8 cellular contexts compared by ENCODE assay signal in the genomic region with DNA sequence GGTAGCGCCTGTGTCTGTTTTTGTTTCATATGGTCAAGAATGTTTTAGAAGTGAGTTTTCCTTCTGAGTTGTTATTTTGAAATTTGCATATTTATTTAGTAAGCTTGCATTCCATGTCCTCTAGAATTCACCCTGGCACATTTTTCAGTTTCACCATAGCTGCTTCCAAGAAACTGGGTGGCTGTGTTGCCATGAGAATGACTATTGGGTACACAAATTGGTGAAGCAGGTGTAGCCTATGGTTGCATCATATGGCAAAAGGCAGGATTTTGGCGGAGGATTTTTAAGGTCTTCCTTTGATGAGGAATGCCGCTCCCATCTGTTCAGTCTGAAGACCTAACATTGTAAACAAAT. TPM values are rescaled to one million over a fixed set of nuclear protein-coding genes. Genes with fewer than 3 reads are reported as not detected.
A peak's percentile ranks its signal among the peaks of the same experiment; 100 is the strongest.
DNase-seq lines count a peak whose midpoint lies in the region; ATAC-seq, FAIRE-seq and TF ChIP-seq lines count a peak whose summit lies in the region.

No MANE protein-coding gene starts in this region.

- in situ Hi-C loops in gastrocnemius medialis (cut with MboI; ENCODE audit: low sequenced_read_pairs in 4 of 4): no loop called here

- H3K27me3 ChIP-seq in H7 (ENCODE audit: control insufficient read depth, insufficient read depth, low read length) (no peaks in the 10 kb centered on the region), gastrocnemius medialis (no peaks in the 10 kb centered on the region)

- H3K4me1 Mint-ChIP-seq in T-cell: peaks cover 46 to 57% (median 55%) of the 10 kb centered on the region in 3 donors

- H3K4me3 Mint-ChIP-seq in T-cell: peak overlapping the region; percentile 96 to 98 (median 98)

- TF ChIP-seq CTCF in gastrocnemius medialis (IDR thresholded peaks at IDR 0.05 in 4 of 5, conservative IDR thresholded peaks at IDR 0.05 in 1 of 5): no peak

- FAIRE-seq in RCC 7860 (lab: Jason Lieb, UNC): no peak

- no peaks in the 10 kb centered on the region for H3K9me3 ChIP-seq in gastrocnemius medialis

- H3K36me3 ChIP-seq in H7 (replicated peaks; ENCODE audit: control insufficient read depth, insufficient read depth, low read length) (peaks cover 13% of the 10 kb centered on the region), gastrocnemius medialis (peaks cover 2 to 32% of the 10 kb centered on the region in 2 donors)

- POLR2A ChIA-PET in T-cell (lab: Charles Lee): interaction anchor here (0.6 to 1.7 kb wide), 3 partner anchors 11 to 190 kb away, joined by 3 to 5 read pairs (median 4); no protein-coding TSS in a partner anchor

- H3K4me3 ChIP-seq in H7 (ENCODE audit: insufficient read depth, low read depth, low read length) (peak overlapping the region; percentile 92), gastrocnemius medialis (peak overlapping the region; percentile 84 to 99 (median 93))

- DNase-seq in H7 (no peak), T-cell (no peak), fibroblast of gingiva (ENCODE audit: low read depth) (peak; percentile 66), gastrocnemius medialis (no peak), RPMI8226 (no peak), RCC 7860 (ENCODE audit: low spot score) (no peak)

- intact Hi-C loops in gastrocnemius medialis (cut with DNase I; ENCODE audit: low total_unique reads): loop anchor here (2.0 to 10.0 kb wide), 6 partner anchors 54 to 418 kb away; a partner anchor contains a TSS

- no peak for TF ChIP-seq POLR2A in gastrocnemius medialis (IDR thresholded peaks at IDR 0.05)

- ATAC-seq in T-cell (replicated peaks in 1 of 4): no peak
- peak in 1 of 2 donors; percentile 7 for ATAC-seq in gastrocnemius medialis
- ATAC-seq in HG02840 (IDR thresholded peaks at IDR 0.05; ENCODE audit: low FRiP score, unreplicated experiment): no peak
- no peak for ATAC-seq in GM19397 (IDR thresholded peaks at IDR 0.05; ENCODE audit: unreplicated experiment)

- CTCF ChIA-PET in T-cell (lab: Charles Lee): no interaction called here

- H3K27me3 Mint-ChIP-seq in T-cell: no peaks in the 10 kb centered on the region

- H3K27ac ChIP-seq in gastrocnemius medialis: peak overlapping the region; percentile 96 to 100 (median 98)

- peaks cover 30 to 38% of the 10 kb centered on the region in 2 donors for H3K4me1 ChIP-seq in gastrocnemius medialis

- H3K36me3 Mint-ChIP-seq in T-cell: peaks cover 42% of the 10 kb centered on the region

- peak overlapping the region; percentile 97 to 98 for H3K27ac Mint-ChIP-seq in T-cell

- H3K9me3 Mint-ChIP-seq in T-cell: no peaks in the 10 kb centered on the region

RNA-seq across cellular contexts. Expression of a gene that starts 1.3 kb away (rescaled TPM):
- 27.1 and 30.1 TPM in 2 replicates for total RNA-seq in H7 (2014; rRNA removed; shearing (Covaris generic))
- 100 to 1,000 TPM; 149 to 185 (median 167) TPM for total RNA-seq in T-cell
- 100 to 1,000 TPM; 110 to 281 (median 125) TPM for total RNA-seq in gastrocnemius medialis

RNA-seq across cellular contexts. Expression of a gene that starts 28.5 kb away (rescaled TPM):
- not detected in 2 replicates for total RNA-seq in H7 (2014; rRNA removed; shearing (Covaris generic))
- total RNA-seq in T-cell (under 1 TPM in 3 of 5 donors, not detected in 2; 0.18 to 0.25 (median 0.19) TPM), gastrocnemius medialis (not detected)

RNA-seq across cellular contexts. Expression of a gene that starts 56.1 kb away (rescaled TPM):
- 0.80 and 0.85 TPM in 2 replicates for total RNA-seq in H7 (2014; rRNA removed; shearing (Covaris generic))
- total RNA-seq in T-cell (100 to 1,000 TPM; 390 to 711 (median 496) TPM), gastrocnemius medialis (1 to 10 TPM; 2.5 to 9.4 (median 5.1) TPM)

Comparison
In these comparisons a context has a peak if more than half of its experiments do, and no peak if none do; other contexts are left out.
1. RNA of a gene that starts 56.1 kb away (total RNA-seq): 390 to 711 TPM in T-cell; 2.5 to 9.4 TPM in gastrocnemius medialis and 0.80 to 0.85 TPM in H7; every median in the first group is over 10 times any median in the second.